ENCODE assay signal across 12 cellular contexts in genomic region chr13:112744306-112745021, GRCh38. TPM values are rescaled to one million over a fixed set of nuclear protein-coding genes. Genes with fewer than 3 reads are reported as not detected.
DNase-seq lines count a peak whose midpoint lies in the region; ATAC-seq and TF ChIP-seq lines count a peak whose summit lies in the region.
"Had no signal": no experiment of that assay in that cellular context is flagged by ENCODE, and none has a peak within 500 bp of the region (broad histone marks: within the 10 kb centered on the region; RNA-seq: fewer than 3 reads in every experiment).

No MANE protein-coding gene starts in this region.

- no peak overlapping the region for H4K8ac ChIP-seq in neuronal stem cell (ENCODE audit: low read depth, low read length)

- H3K18ac ChIP-seq in neuronal stem cell (ENCODE audit: low read length) = no peak overlapping the region

- H3K9me3 ChIP-seq in neuronal stem cell (replicated peaks in 1 of 2; ENCODE audit: control insufficient read depth in 2 of 2, insufficient read depth in 1 of 2, low read depth in 1 of 2, low read length in 2 of 2) (no peaks in the 10 kb centered on the region), MG63 (no peaks in the 10 kb centered on the region), WERI-Rb-1 (ENCODE audit: severe bottlenecking) (no peaks in the 10 kb centered on the region)

- DNase-seq in CD14-positive monocyte (ENCODE audit: low spot score) (no peak), NCI-H1092 (lab: John Stamatoyannopoulos, UW) (peak; percentile 50), neuronal stem cell (ENCODE audit: low spot score) (no peak), MG63 (no peak), WERI-Rb-1 (no peak), HT-29 (ENCODE audit: low spot score) (no peak)
- DNase-seq: activated CD4-positive, alpha-beta T cell treated with anti-CD3 and anti-CD28 coated beads for 4 hours; activated naive CD4-positive, alpha-beta T cell treated with anti-CD3 and anti-CD28 coated beads, Interleukin-2, amount 50 U/mL, for 16 hours; CD4-positive, CD25-positive, alpha-beta regulatory T cell; NCI-H1048 had no signal

- H3K4me1 ChIP-seq in neuronal stem cell (ENCODE audit: control insufficient read depth in 2 of 2, insufficient read depth in 1 of 2, low read depth in 1 of 2, low read length in 2 of 2) = peaks cover 0 to 18% of the 10 kb centered on the region in 2 donors

- H3K4ac ChIP-seq in neuronal stem cell (ENCODE audit: low read length) = no peak overlapping the region

- ATAC-seq in esophagus mucosa (peak; percentile 13), HG03520 (IDR thresholded peaks at IDR 0.05; ENCODE audit: unreplicated experiment) (no peak)

- H3K27me3 ChIP-seq in neuronal stem cell (ENCODE audit: control insufficient read depth in 3 of 3, insufficient read depth in 3 of 3, low read depth in 1 of 3, low read length in 3 of 3) (no peaks in the 10 kb centered on the region), MG63 (no peaks in the 10 kb centered on the region), WERI-Rb-1 (ENCODE audit: insufficient read depth, low read depth, severe bottlenecking) (no peaks in the 10 kb centered on the region)

- no peak overlapping the region for H2BK120ac ChIP-seq in neuronal stem cell (ENCODE audit: low read depth, low read length)

- intact Hi-C loops in CD14-positive monocyte (cut with micrococcal nuclease) = no loop called here

- no peak overlapping the region for H2BK12ac ChIP-seq in neuronal stem cell (ENCODE audit: low read length)

- H2AFZ ChIP-seq in neuronal stem cell (ENCODE audit: low read length) = no peak overlapping the region

- H3K4me2 ChIP-seq in neuronal stem cell (ENCODE audit: insufficient read depth, low read length, poor library complexity, severe bottlenecking) = no peak overlapping the region

- peak overlapping the region in 4 of 7 donors; percentile 5 to 61 (median 26) for H3K27ac Mint-ChIP-seq in CD14-positive monocyte

- peak overlapping the region; percentile 27 for H3K14ac ChIP-seq in neuronal stem cell (ENCODE audit: low read length)

- H3K27me3 Mint-ChIP-seq in CD14-positive monocyte (ENCODE audit: low read depth in 3 of 3) = peaks cover 0 to 2% (median 0%) of the 10 kb centered on the region in 3 donors
- H3K27me3 Mint-ChIP-seq: CD4-positive, CD25-positive, alpha-beta regulatory T cell had no signal

- H3K27ac ChIP-seq in neuronal stem cell (replicated peaks; ENCODE audit: low read length) (no peak overlapping the region), WERI-Rb-1 (no peak overlapping the region)

- H3K23ac ChIP-seq in neuronal stem cell (ENCODE audit: low read depth, low read length, poor library complexity) = no peak overlapping the region

- no peak overlapping the region for H2AK5ac ChIP-seq in neuronal stem cell (ENCODE audit: low read depth, low read length)

- H3K4me3 ChIP-seq in neuronal stem cell (ENCODE audit: low read length in 2 of 2) = no peak overlapping the region
- no peak overlapping the region for H3K4me3 ChIP-seq in MG63
- no peak overlapping the region for H3K4me3 ChIP-seq in WERI-Rb-1 (ENCODE audit: low read depth, low read length)

- no peak overlapping the region for H3K9ac ChIP-seq in neuronal stem cell (ENCODE audit: low read depth, low read length, poor library complexity)

- TF ChIP-seq CTCF in CD14-positive monocyte (IDR thresholded peaks at IDR 0.05) = no peak
- TF ChIP-seq CTCF in WERI-Rb-1 (IDR thresholded peaks at IDR 0.05; ENCODE audit: low read depth, low read length) = no peak

- H3K4me1 Mint-ChIP-seq in CD14-positive monocyte = peaks cover 30% of the 10 kb centered on the region

- no peak overlapping the region for H4K91ac ChIP-seq in neuronal stem cell (ENCODE audit: low read depth, low read length, poor library complexity)

- H3K4me3 Mint-ChIP-seq in CD14-positive monocyte = no peak overlapping the region
- H3K4me3 Mint-ChIP-seq: CD4-positive, CD25-positive, alpha-beta regulatory T cell had no signal

- H2BK5ac ChIP-seq in neuronal stem cell (ENCODE audit: low read length) = no peak overlapping the region

- H2BK15ac ChIP-seq in neuronal stem cell (ENCODE audit: low read length) = no peak overlapping the region

- no peaks in the 10 kb centered on the region for H3K9me3 Mint-ChIP-seq in CD14-positive monocyte
- H3K9me3 Mint-ChIP-seq: CD4-positive, CD25-positive, alpha-beta regulatory T cell had no signal

- H3K79me1 ChIP-seq in neuronal stem cell (ENCODE audit: low read depth, low read length) = peaks cover 14% of the 10 kb centered on the region

- H3K36me3 ChIP-seq in neuronal stem cell (replicated peaks in 1 of 2; ENCODE audit: control insufficient read depth in 2 of 2, insufficient read depth in 2 of 2, low read length in 2 of 2) (no peaks in the 10 kb centered on the region), MG63 (no peaks in the 10 kb centered on the region), WERI-Rb-1 (no peaks in the 10 kb centered on the region)

- WGBS in neuronal stem cell (ENCODE audit: extremely low coverage in 2 of 2, insufficient read length in 2 of 2, insufficient replicate concordance in 1 of 2), 2 donors = no CpG with 5 or more reads among the region's 16 CpGs

- peaks cover 4 to 18% of the 10 kb centered on the region in 2 donors for H3K36me3 Mint-ChIP-seq in CD14-positive monocyte

RNA-seq across cellular contexts. Expression of gene ATP11A, which starts 54.6 kb away (rescaled TPM):
- polyA plus RNA-seq in CD14-positive monocyte = 1 to 10 TPM; 7.2 to 7.6 TPM
- 16.7 TPM for total RNA-seq in esophagus mucosa
- 22.9 TPM for polyA plus RNA-seq in neuronal stem cell (2013, experiment 1 of 2)
- polyA plus RNA-seq in neuronal stem cell (2013, experiment 2 of 2) = 23.4 TPM
- 2.5 and 2.7 TPM in 2 replicates for total RNA-seq in MG63 (2014; rRNA removed; shearing (Covaris generic); ENCODE audit: low replicate concordance)
- 37.0 and 42.5 TPM in 2 replicates for total RNA-seq in HT-29 (2014; rRNA removed; shearing (Covaris generic))
